ENCODE assay signal across 8 cellular contexts in the genomic region with DNA sequence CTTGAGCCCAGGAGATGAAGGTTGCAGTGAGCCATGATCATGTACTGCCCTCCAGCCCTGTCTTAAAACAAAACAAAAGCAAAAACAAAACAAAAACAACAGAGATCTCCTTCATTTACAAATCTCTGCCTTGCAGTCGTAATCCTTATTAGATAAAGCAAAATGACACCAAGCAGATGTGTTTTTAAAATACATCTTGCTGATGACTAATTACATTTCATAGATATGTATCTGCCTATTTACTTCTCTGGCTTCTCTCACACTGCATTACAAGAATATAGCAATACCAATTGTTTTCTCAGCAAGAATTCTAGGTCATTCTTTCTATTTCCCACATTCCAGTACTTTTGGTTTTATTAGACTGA. TPM values are rescaled to one million over a fixed set of nuclear protein-coding genes. Genes with fewer than 3 reads are reported as not detected.
DNase-seq lines count a peak whose midpoint lies in the region; ATAC-seq and TF ChIP-seq lines count a peak whose summit lies in the region.

No MANE protein-coding gene starts in this region.

- H3K4me3 Mint-ChIP-seq in activated T-helper 1 cell treated with anti-CD3 and anti-CD28 coated beads, Interleukin-12 subunit alpha, Interleukin-12 subunit beta, Interleukin-2, Interleukin-4 antibody, amounts not matched to agents 30 ng/mL and 10 ng/mL and 1 ng/mL, durations not matched to agents 14 hours and 24 hours and 36 hours: peak overlapping the region; percentile 29
- peak overlapping the region; percentile 74 for H3K4me3 Mint-ChIP-seq in glutamatergic neuron (ENCODE audit: unreplicated experiment)
- H3K4me3 Mint-ChIP-seq in stimulated activated effector memory CD8-positive, alpha-beta T cell treated with anti-CD3 and anti-CD28 coated beads, Interleukin-12 subunit alpha, Interleukin-12 subunit beta, amount 100 ng/mL, for 72 hours: peak overlapping the region; percentile 34

- H3K9me3 Mint-ChIP-seq in activated T-helper 1 cell treated with anti-CD3 and anti-CD28 coated beads, Interleukin-12 subunit alpha, Interleukin-12 subunit beta, Interleukin-2, Interleukin-4 antibody, amounts not matched to agents 30 ng/mL and 10 ng/mL and 1 ng/mL, durations not matched to agents 14 hours and 24 hours and 36 hours: no peaks in the 10 kb centered on the region
- H3K9me3 Mint-ChIP-seq in glutamatergic neuron (ENCODE audit: unreplicated experiment): peaks cover 1% of the 10 kb centered on the region
- no peaks in the 10 kb centered on the region for H3K9me3 Mint-ChIP-seq in stimulated activated effector memory CD8-positive, alpha-beta T cell treated with anti-CD3 and anti-CD28 coated beads, Interleukin-12 subunit alpha, Interleukin-12 subunit beta, amount 100 ng/mL, for 72 hours

- DNase-seq in HFF-Myc (ENCODE audit: extremely low read depth, low read depth) (no peak), glutamatergic neuron (no peak), sciatic nerve (ENCODE audit: low spot score) (no peak)
- no peak for DNase-seq in activated T-helper 1 cell treated with anti-CD3 and anti-CD28 coated beads, Interleukin-12 subunit alpha, Interleukin-12 subunit beta, Interleukin-2, Interleukin-4 antibody, amounts not matched to agents 30 ng/mL and 10 ng/mL and 1 ng/mL, durations not matched to agents 14 hours and 24 hours and 36 hours (ENCODE audit: low spot score)
- DNase-seq in stimulated activated effector memory CD8-positive, alpha-beta T cell treated with anti-CD3 and anti-CD28 coated beads, Interleukin-12 subunit alpha, Interleukin-12 subunit beta, amount 100 ng/mL, for 72 hours (ENCODE audit: low spot score in 2 of 2): no peak
- no peak for DNase-seq in stimulated activated CD4-positive, alpha-beta T cell treated with anti-CD3 and anti-CD28 coated beads, Interleukin-1b, Interleukin-23, amount 100 ng/mL, for 48 hours

- peak; percentile 42 for ATAC-seq in stimulated activated effector memory CD8-positive, alpha-beta T cell treated with anti-CD3 and anti-CD28 coated beads, Interleukin-12 subunit alpha, Interleukin-12 subunit beta, amount 100 ng/mL, for 72 hours
- ATAC-seq in HG02852 (IDR thresholded peaks at IDR 0.05; ENCODE audit: unreplicated experiment): no peak
- no peak for ATAC-seq in sciatic nerve
- no peak for ATAC-seq in GM19351 (IDR thresholded peaks at IDR 0.05; ENCODE audit: unreplicated experiment)

- peak overlapping the region; percentile 85 for H3K27ac Mint-ChIP-seq in activated T-helper 1 cell treated with anti-CD3 and anti-CD28 coated beads, Interleukin-12 subunit alpha, Interleukin-12 subunit beta, Interleukin-2, Interleukin-4 antibody, amounts not matched to agents 30 ng/mL and 10 ng/mL and 1 ng/mL, durations not matched to agents 14 hours and 24 hours and 36 hours
- peak overlapping the region; percentile 98 for H3K27ac Mint-ChIP-seq in glutamatergic neuron (ENCODE audit: unreplicated experiment)
- H3K27ac Mint-ChIP-seq in stimulated activated effector memory CD8-positive, alpha-beta T cell treated with anti-CD3 and anti-CD28 coated beads, Interleukin-12 subunit alpha, Interleukin-12 subunit beta, amount 100 ng/mL, for 72 hours: peak overlapping the region; percentile 86

- intact Hi-C loops in activated T-helper 1 cell treated with anti-CD3 and anti-CD28 coated beads, Interleukin-12 subunit alpha, Interleukin-12 subunit beta, Interleukin-2, Interleukin-4 antibody, amounts not matched to agents 30 ng/mL and 10 ng/mL and 1 ng/mL, durations not matched to agents 14 hours and 24 hours and 36 hours (cut with micrococcal nuclease): loop anchor here (1.0 to 2.0 kb wide), 3 partner anchors 11 to 49 kb away; no protein-coding TSS in a partner anchor
- intact Hi-C loops in sciatic nerve (cut with DNase I): no loop called here

- H3K4me1 Mint-ChIP-seq in activated T-helper 1 cell treated with anti-CD3 and anti-CD28 coated beads, Interleukin-12 subunit alpha, Interleukin-12 subunit beta, Interleukin-2, Interleukin-4 antibody, amounts not matched to agents 30 ng/mL and 10 ng/mL and 1 ng/mL, durations not matched to agents 14 hours and 24 hours and 36 hours (ENCODE audit: low read depth): peaks cover 78% of the 10 kb centered on the region
- peaks cover 53% of the 10 kb centered on the region for H3K4me1 Mint-ChIP-seq in glutamatergic neuron (ENCODE audit: low read depth, unreplicated experiment)
- peaks cover 73% of the 10 kb centered on the region for H3K4me1 Mint-ChIP-seq in stimulated activated effector memory CD8-positive, alpha-beta T cell treated with anti-CD3 and anti-CD28 coated beads, Interleukin-12 subunit alpha, Interleukin-12 subunit beta, amount 100 ng/mL, for 72 hours

- peaks cover 21% of the 10 kb centered on the region for H3K36me3 Mint-ChIP-seq in activated T-helper 1 cell treated with anti-CD3 and anti-CD28 coated beads, Interleukin-12 subunit alpha, Interleukin-12 subunit beta, Interleukin-2, Interleukin-4 antibody, amounts not matched to agents 30 ng/mL and 10 ng/mL and 1 ng/mL, durations not matched to agents 14 hours and 24 hours and 36 hours (ENCODE audit: low read depth)
- H3K36me3 Mint-ChIP-seq in glutamatergic neuron (ENCODE audit: unreplicated experiment): no peaks in the 10 kb centered on the region
- H3K36me3 Mint-ChIP-seq in stimulated activated effector memory CD8-positive, alpha-beta T cell treated with anti-CD3 and anti-CD28 coated beads, Interleukin-12 subunit alpha, Interleukin-12 subunit beta, amount 100 ng/mL, for 72 hours: peaks cover 66% of the 10 kb centered on the region

- H3K27me3 Mint-ChIP-seq in activated T-helper 1 cell treated with anti-CD3 and anti-CD28 coated beads, Interleukin-12 subunit alpha, Interleukin-12 subunit beta, Interleukin-2, Interleukin-4 antibody, amounts not matched to agents 30 ng/mL and 10 ng/mL and 1 ng/mL, durations not matched to agents 14 hours and 24 hours and 36 hours (ENCODE audit: insufficient read depth): no peaks in the 10 kb centered on the region
- no peaks in the 10 kb centered on the region for H3K27me3 Mint-ChIP-seq in glutamatergic neuron (ENCODE audit: unreplicated experiment)

- H3K4me3 ChIP-seq in HFF-Myc (replicated peaks; ENCODE audit: low read depth, low read length): peak overlapping the region; percentile 20

- TF ChIP-seq CTCF in HFF-Myc (IDR thresholded peaks at IDR 0.05; ENCODE audit: low read depth, low read length, missing control alignments) (no peak), glutamatergic neuron (IDR thresholded peaks at IDR 0.05; ENCODE audit: partially characterized antibody, unreplicated experiment) (no peak)

RNA-seq across cellular contexts. Expression of gene NFE2L2, which starts 22.8 kb away (rescaled TPM):
- total RNA-seq in activated T-helper 1 cell treated with anti-CD3 and anti-CD28 coated beads, Interleukin-12 subunit alpha, Interleukin-12 subunit beta, Interleukin-2, Interleukin-4 antibody, amounts not matched to agents 30 ng/mL and 10 ng/mL and 1 ng/mL, durations not matched to agents 14 hours and 24 hours and 36 hours: 68.2 and 71.2 TPM in 2 replicates
- 51.4 TPM for total RNA-seq in glutamatergic neuron (ENCODE audit: unreplicated experiment)
- 149 TPM for total RNA-seq in sciatic nerve

RNA-seq across cellular contexts. Expression of gene HNRNPA3, which starts 29.2 kb away (rescaled TPM):
- 326 and 333 TPM in 2 replicates for total RNA-seq in activated T-helper 1 cell treated with anti-CD3 and anti-CD28 coated beads, Interleukin-12 subunit alpha, Interleukin-12 subunit beta, Interleukin-2, Interleukin-4 antibody, amounts not matched to agents 30 ng/mL and 10 ng/mL and 1 ng/mL, durations not matched to agents 14 hours and 24 hours and 36 hours
- total RNA-seq in glutamatergic neuron (ENCODE audit: unreplicated experiment): 251 TPM
- 161 TPM for total RNA-seq in sciatic nerve
